In genomic region chr3:34009480-34009844, GRCh38 we compare ENCODE assay signal across 1 cellular context.
TF ChIP-seq lines count a peak whose summit lies in the region.

No MANE protein-coding gene starts in this region.

TF ChIP-seq in GM23338, 12 proteins besides CTCF, POLR2A, EP300 and RAD21 (continued from another document):
- no peak for TF ChIP-seq ZNF462 (CRISPR knock-in tag; IDR thresholded peaks at IDR 0.05)
- TF ChIP-seq ETS1 (IDR thresholded peaks at IDR 0.05) = no peak
- no peak for TF ChIP-seq CREB1 (CRISPR knock-in tag; IDR thresholded peaks at IDR 0.05; ENCODE audit: low read depth)
- TF ChIP-seq JUNB (IDR thresholded peaks at IDR 0.05; ENCODE audit: unreplicated experiment) = no peak
- TF ChIP-seq REST (IDR thresholded peaks at IDR 0.05; ENCODE audit: unreplicated experiment) = no peak
- no peak for TF ChIP-seq STAT1 (IDR thresholded peaks at IDR 0.05; ENCODE audit: unreplicated experiment)
- TF ChIP-seq EZH2 (IDR thresholded peaks at IDR 0.05; ENCODE audit: low read depth, unreplicated experiment) = no peak
- no peak for TF ChIP-seq ZNF114 (CRISPR knock-in tag; IDR thresholded peaks at IDR 0.05)
- no peak for TF ChIP-seq NANOG (IDR thresholded peaks at IDR 0.05; ENCODE audit: borderline replicate concordance)
